24 cellular contexts compared by ENCODE assay signal in genomic region chr17:60300011-60300410, GRCh38.
"Had no signal": no experiment of that assay in that cellular context is flagged by ENCODE, and none has a peak within 500 bp of the region (broad histone marks: within the 10 kb centered on the region; RNA-seq: fewer than 3 reads in every experiment).

No MANE protein-coding gene starts in this region.

- H3K27me3 ChIP-seq: hepatocyte, pancreas, spleen, tibial nerve, uterus had no signal

- H3K27ac ChIP-seq: hepatocyte, left ventricle myocardium inferior, pancreas, prostate gland, spleen, tibial nerve, uterus had no signal

- H3K4me3 Mint-ChIP-seq: mesothelial cell of epicardium; naive B cell; natural killer cell treated with Interleukin-12 subunit alpha and Interleukin-12 subunit beta and Interleukin-15 and Interleukin-18, amount 100 ng/mL, for 72 hours; stimulated activated effector memory CD8-positive, alpha-beta T cell treated with anti-CD3 and anti-CD28 coated beads, Interleukin-12 subunit alpha, Interleukin-12 subunit beta, amount 100 ng/mL, for 72 hours; stimulated activated naive CD8-positive, alpha-beta T cell treated with anti-CD3 and anti-CD28 coated beads, Interleukin-15, Interleukin-2, amounts not matched to agents 100 ng/mL and 50 ng/mL, for 24 hours; type B pancreatic cell had no signal

- H3K4me3 ChIP-seq: hepatocyte, left ventricle myocardium inferior, lung, pancreas, prostate gland, spleen, tibial nerve, uterus had no signal

- ATAC-seq: natural killer cell treated with Interleukin-12 subunit alpha and Interleukin-12 subunit beta and Interleukin-15 and Interleukin-18, amount 100 ng/mL, for 72 hours; pancreas; right cardiac atrium; sciatic nerve; stimulated activated effector memory CD8-positive, alpha-beta T cell treated with anti-CD3 and anti-CD28 coated beads, Interleukin-12 subunit alpha, Interleukin-12 subunit beta, amount 100 ng/mL, for 72 hours had no signal

- H3K4me1 ChIP-seq: prostate gland, uterus had no signal

- H2AFZ ChIP-seq: hepatocyte had no signal

- H3K4me1 Mint-ChIP-seq: mesothelial cell of epicardium had no signal

- H3K9me3 Mint-ChIP-seq: natural killer cell treated with Interleukin-12 subunit alpha and Interleukin-12 subunit beta and Interleukin-15 and Interleukin-18, amount 100 ng/mL, for 72 hours; stimulated activated effector memory CD8-positive, alpha-beta T cell treated with anti-CD3 and anti-CD28 coated beads, Interleukin-12 subunit alpha, Interleukin-12 subunit beta, amount 100 ng/mL, for 72 hours; stimulated activated naive CD8-positive, alpha-beta T cell treated with anti-CD3 and anti-CD28 coated beads, Interleukin-15, Interleukin-2, amounts not matched to agents 100 ng/mL and 50 ng/mL, for 24 hours; type B pancreatic cell had no signal

- H3K4me2 ChIP-seq: hepatocyte had no signal

- H3K9me3 ChIP-seq: left ventricle myocardium inferior, pancreas, prostate gland, spleen, tibial nerve, uterus had no signal

- DNase-seq: islet precursor cell; left ventricle myocardium inferior; mesendoderm; naive B cell; pancreas; posterior cingulate gyrus; retina; right cardiac atrium; small intestine; spleen; stimulated activated CD4-positive, alpha-beta T cell treated with anti-CD3 and anti-CD28 coated beads, Interleukin-4, amount 100 ng/mL, for 24 hours; stimulated activated naive CD4-positive, alpha-beta T cell; substantia nigra; uterus had no signal

- FAIRE-seq: pancreas, small intestine had no signal

- H3K36me3 ChIP-seq: pancreas, prostate gland, tibial nerve, uterus had no signal

- H3K27ac Mint-ChIP-seq: mesothelial cell of epicardium; naive B cell; natural killer cell treated with Interleukin-12 subunit alpha and Interleukin-12 subunit beta and Interleukin-15 and Interleukin-18, amount 100 ng/mL, for 72 hours; stimulated activated effector memory CD8-positive, alpha-beta T cell treated with anti-CD3 and anti-CD28 coated beads, Interleukin-12 subunit alpha, Interleukin-12 subunit beta, amount 100 ng/mL, for 72 hours; stimulated activated naive CD8-positive, alpha-beta T cell treated with anti-CD3 and anti-CD28 coated beads, Interleukin-15, Interleukin-2, amounts not matched to agents 100 ng/mL and 50 ng/mL, for 24 hours; type B pancreatic cell had no signal

- H3K27me3 Mint-ChIP-seq: naive B cell; natural killer cell treated with Interleukin-12 subunit alpha and Interleukin-12 subunit beta and Interleukin-15 and Interleukin-18, amount 100 ng/mL, for 72 hours; stimulated activated naive CD8-positive, alpha-beta T cell treated with anti-CD3 and anti-CD28 coated beads, Interleukin-15, Interleukin-2, amounts not matched to agents 100 ng/mL and 50 ng/mL, for 24 hours; type B pancreatic cell had no signal

- H3K36me3 Mint-ChIP-seq: natural killer cell treated with Interleukin-12 subunit alpha and Interleukin-12 subunit beta and Interleukin-15 and Interleukin-18, amount 100 ng/mL, for 72 hours had no signal
